Comparison of ENCODE assay signal across 1 cellular context in genomic region chr15:45113380-45113990, GRCh38.
TF ChIP-seq lines count a peak whose summit lies in the region.

No MANE protein-coding gene starts in this region.

TF ChIP-seq in H1, 55 proteins besides CTCF, POLR2A, EP300 and RAD21:
- TF ChIP-seq SIN3A (conservative IDR thresholded peaks at IDR 0.05 in 1 of 2, IDR thresholded peaks at IDR 0.05 in 1 of 2; ENCODE audit: low read depth in 1 of 2, low read length in 2 of 2) = no peak
- TF ChIP-seq BACH1 (IDR thresholded peaks at IDR 0.05; ENCODE audit: low read length) = no peak
- TF ChIP-seq SUZ12 (IDR thresholded peaks at IDR 0.05; ENCODE audit: low read length) = no peak
- no peak for TF ChIP-seq FOSL1 (IDR thresholded peaks at IDR 0.05; ENCODE audit: insufficient read depth, low read depth, low read length)
- TF ChIP-seq SP2 (IDR thresholded peaks at IDR 0.05; ENCODE audit: low read length) = no peak
- TF ChIP-seq POLR2AphosphoS5 (IDR thresholded peaks at IDR 0.05; ENCODE audit: low read depth, low read length) = no peak
- TF ChIP-seq POU5F1 (IDR thresholded peaks at IDR 0.05; ENCODE audit: low read depth, low read length) = no peak
- TF ChIP-seq CHD1 (IDR thresholded peaks at IDR 0.05; ENCODE audit: low read depth, low read length) = no peak
- no peak for TF ChIP-seq CTBP2 (IDR thresholded peaks at IDR 0.05; ENCODE audit: borderline replicate concordance, insufficient read depth, insufficient read length, low read length)
- TF ChIP-seq KDM1A (IDR thresholded peaks at IDR 0.05; ENCODE audit: borderline replicate concordance, low read length) = no peak
- TF ChIP-seq EGR1 (IDR thresholded peaks at IDR 0.05; ENCODE audit: borderline replicate concordance, low read depth, low read length) = no peak
- TF ChIP-seq RNF2 (IDR thresholded peaks at IDR 0.05; ENCODE audit: borderline replicate concordance, low read depth, low read length, missing control alignments, poor library complexity, severe bottlenecking) = no peak
- TF ChIP-seq RXRA (IDR thresholded peaks at IDR 0.05; ENCODE audit: insufficient read depth, low read depth, low read length) = no peak
- TF ChIP-seq SIX5 (IDR thresholded peaks at IDR 0.05; ENCODE audit: low read depth, low read length) = no peak
- TF ChIP-seq RBBP5 (IDR thresholded peaks at IDR 0.05; ENCODE audit: borderline replicate concordance, low read depth, low read length) = no peak
